15 cellular contexts compared by ENCODE assay signal in genomic region chr11:105109855-105110750, GRCh38. TPM values are rescaled to one million over a fixed set of nuclear protein-coding genes. Genes with fewer than 3 reads are reported as not detected.
DNase-seq lines count a peak whose midpoint lies in the region; FAIRE-seq and TF ChIP-seq lines count a peak whose summit lies in the region.
"Had no signal": no experiment of that assay in that cellular context is flagged by ENCODE, and none has a peak within 500 bp of the region (broad histone marks: within the 10 kb centered on the region; RNA-seq: fewer than 3 reads in every experiment).

No MANE protein-coding gene starts in this region.

- no peak for TF ChIP-seq POLR2A in H54 (IDR thresholded peaks at IDR 0.05; ENCODE audit: low read depth, low read length)

- peaks cover 26% of the 10 kb centered on the region for H3K4me1 Mint-ChIP-seq in endothelial cell (ENCODE audit: unreplicated experiment)
- peaks cover 20% of the 10 kb centered on the region for H3K4me1 Mint-ChIP-seq in activated T-helper 1 cell treated with anti-CD3 and anti-CD28 coated beads, Interleukin-12 subunit alpha, Interleukin-12 subunit beta, Interleukin-2, Interleukin-4 antibody, amounts not matched to agents 30 ng/mL and 10 ng/mL and 1 ng/mL, durations not matched to agents 14 hours and 24 hours and 36 hours (ENCODE audit: low read depth)

- peaks cover 4% of the 10 kb centered on the region for H3K27me3 Mint-ChIP-seq in endothelial cell (ENCODE audit: unreplicated experiment)
- H3K27me3 Mint-ChIP-seq in activated T-helper 1 cell treated with anti-CD3 and anti-CD28 coated beads, Interleukin-12 subunit alpha, Interleukin-12 subunit beta, Interleukin-2, Interleukin-4 antibody, amounts not matched to agents 30 ng/mL and 10 ng/mL and 1 ng/mL, durations not matched to agents 14 hours and 24 hours and 36 hours (ENCODE audit: insufficient read depth) = peaks cover 11% of the 10 kb centered on the region

- peaks cover 10% of the 10 kb centered on the region for H3K4me1 ChIP-seq in mesodermal cell (ENCODE audit: control insufficient read depth, insufficient read depth, low read length, poor library complexity, severe bottlenecking)
- H3K4me1 ChIP-seq: adrenal gland had no signal

- peak overlapping the region; percentile 94 for H3K27ac Mint-ChIP-seq in endothelial cell (ENCODE audit: unreplicated experiment)
- H3K27ac Mint-ChIP-seq in activated T-helper 1 cell treated with anti-CD3 and anti-CD28 coated beads, Interleukin-12 subunit alpha, Interleukin-12 subunit beta, Interleukin-2, Interleukin-4 antibody, amounts not matched to agents 30 ng/mL and 10 ng/mL and 1 ng/mL, durations not matched to agents 14 hours and 24 hours and 36 hours = no peak overlapping the region

- no peak overlapping the region for H3K4me3 ChIP-seq in mesodermal cell (ENCODE audit: extremely low read depth, insufficient read depth, low read length, poor library complexity, severe bottlenecking)

- peak; percentile 58 for FAIRE-seq in H54 (lab: Jason Lieb, UNC)

- intact Hi-C loops in activated T-helper 1 cell treated with anti-CD3 and anti-CD28 coated beads, Interleukin-12 subunit alpha, Interleukin-12 subunit beta, Interleukin-2, Interleukin-4 antibody, amounts not matched to agents 30 ng/mL and 10 ng/mL and 1 ng/mL, durations not matched to agents 14 hours and 24 hours and 36 hours (cut with micrococcal nuclease) = no loop called here

- peaks cover 9% of the 10 kb centered on the region for H3K36me3 Mint-ChIP-seq in endothelial cell (ENCODE audit: low read depth, unreplicated experiment)
- H3K36me3 Mint-ChIP-seq in activated T-helper 1 cell treated with anti-CD3 and anti-CD28 coated beads, Interleukin-12 subunit alpha, Interleukin-12 subunit beta, Interleukin-2, Interleukin-4 antibody, amounts not matched to agents 30 ng/mL and 10 ng/mL and 1 ng/mL, durations not matched to agents 14 hours and 24 hours and 36 hours (ENCODE audit: low read depth) = no peaks in the 10 kb centered on the region

- TF ChIP-seq CTCF in AG09319 (IDR thresholded peaks at IDR 0.05; ENCODE audit: low read depth, low read length) (no peak), endothelial cell (IDR thresholded peaks at IDR 0.05; ENCODE audit: unreplicated experiment) (no peak)

- no peak overlapping the region for H3K4me3 Mint-ChIP-seq in endothelial cell (ENCODE audit: unreplicated experiment)
- no peak overlapping the region for H3K4me3 Mint-ChIP-seq in activated T-helper 1 cell treated with anti-CD3 and anti-CD28 coated beads, Interleukin-12 subunit alpha, Interleukin-12 subunit beta, Interleukin-2, Interleukin-4 antibody, amounts not matched to agents 30 ng/mL and 10 ng/mL and 1 ng/mL, durations not matched to agents 14 hours and 24 hours and 36 hours

- no peaks in the 10 kb centered on the region for H3K9me3 Mint-ChIP-seq in endothelial cell (ENCODE audit: unreplicated experiment)
- peaks cover 7% of the 10 kb centered on the region for H3K9me3 Mint-ChIP-seq in activated T-helper 1 cell treated with anti-CD3 and anti-CD28 coated beads, Interleukin-12 subunit alpha, Interleukin-12 subunit beta, Interleukin-2, Interleukin-4 antibody, amounts not matched to agents 30 ng/mL and 10 ng/mL and 1 ng/mL, durations not matched to agents 14 hours and 24 hours and 36 hours

- peak; percentile 14 for DNase-seq in AG09319 (ENCODE audit: extremely low read depth, low read depth)
- no peak for DNase-seq in H54 (ENCODE audit: insufficient read length, low spot score)
- no peak for DNase-seq in endothelial cell (ENCODE audit: low spot score)
- DNase-seq in DMS79 treated with DMSO at 0.1 percent for 48 hours (lab: John Stamatoyannopoulos, UW) = no peak
- DNase-seq in GM19238 (ENCODE audit: insufficient read length, low spot score) = no peak
- no peak for DNase-seq in putamen (ENCODE audit: low spot score)
- DNase-seq in activated T-helper 1 cell treated with anti-CD3 and anti-CD28 coated beads, Interleukin-12 subunit alpha, Interleukin-12 subunit beta, Interleukin-2, Interleukin-4 antibody, amounts not matched to agents 30 ng/mL and 10 ng/mL and 1 ng/mL, durations not matched to agents 14 hours and 24 hours and 36 hours (ENCODE audit: low spot score) = no peak
- DNase-seq: erythroblast; NCI-H1417 treated with DMSO at 0.1 percent for 48 hours; stimulated activated CD8-positive, alpha-beta memory T cell treated with anti-CD3 and anti-CD28 coated beads, Interleukin-4, amount 100 ng/mL, for 48 hours had no signal

- peaks cover 1% of the 10 kb centered on the region for H3K9me3 ChIP-seq in mesodermal cell (ENCODE audit: control insufficient read depth, low read length)
- H3K9me3 ChIP-seq: adrenal gland had no signal

- 82 to 84% methylated on average over 5 of the region's 8 CpGs for WGBS in mesodermal cell (ENCODE audit: insufficient coverage in 2 of 2), 2 experiments

- H3K27ac ChIP-seq in mesodermal cell (ENCODE audit: low read depth, low read length, severe bottlenecking) = peak overlapping the region; percentile 3
- H3K27ac ChIP-seq: C4-2B had no signal

- no peaks in the 10 kb centered on the region for H3K36me3 ChIP-seq in mesodermal cell (ENCODE audit: control insufficient read depth, insufficient read depth, low read length)
- H3K36me3 ChIP-seq: adrenal gland had no signal

RNA-seq across cellular contexts. Expression of gene CARD18, which starts 29.5 kb away (rescaled TPM):
- total RNA-seq in endothelial cell (ENCODE audit: unreplicated experiment) = not detected
- not detected for polyA plus RNA-seq in mesodermal cell (2013, experiment 1 of 2)
- not detected for polyA plus RNA-seq in mesodermal cell (2013, experiment 2 of 2)
- not detected in 2 replicates for total RNA-seq in activated T-helper 1 cell treated with anti-CD3 and anti-CD28 coated beads, Interleukin-12 subunit alpha, Interleukin-12 subunit beta, Interleukin-2, Interleukin-4 antibody, amounts not matched to agents 30 ng/mL and 10 ng/mL and 1 ng/mL, durations not matched to agents 14 hours and 24 hours and 36 hours
- total RNA-seq: adrenal gland; lung microvascular endothelial cell; T-helper 2 cell treated with Interferon-gamma antibody and Interleukin-4, amounts not matched to agents 100 ng/mL and 5 ng/mL, for 36 hours had no signal
- polyA plus RNA-seq: adrenal gland had no signal
